21 cellular contexts compared by ENCODE assay signal in the genomic region with DNA sequence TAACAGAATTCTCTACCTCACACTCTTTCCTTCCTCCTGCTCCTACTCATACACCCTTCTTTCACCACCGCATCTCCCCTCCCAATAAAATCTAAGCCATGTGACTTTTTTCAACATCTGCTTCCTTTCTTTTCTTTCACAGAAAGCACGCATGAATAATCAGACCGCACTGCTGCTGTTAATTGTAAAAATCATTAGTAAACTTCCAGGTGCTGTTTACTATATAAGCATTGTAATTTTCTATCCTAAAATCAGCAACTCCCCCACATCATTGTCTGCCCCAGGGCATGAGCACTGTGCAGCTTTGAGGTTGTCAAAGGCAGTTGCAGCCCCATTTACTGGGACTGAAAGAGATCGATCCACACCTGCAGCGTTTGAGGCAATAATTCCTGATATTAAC.
DNase-seq lines count a peak whose midpoint lies in the region; ATAC-seq lines count a peak whose summit lies in the region.
"Had no signal": no experiment of that assay in that cellular context is flagged by ENCODE, and none has a peak within 500 bp of the region (broad histone marks: within the 10 kb centered on the region; RNA-seq: fewer than 3 reads in every experiment).

No MANE protein-coding gene starts in this region.

- H2AK5ac ChIP-seq in neuronal stem cell (ENCODE audit: low read depth, low read length) (no peak overlapping the region), trophoblast cell (ENCODE audit: low read length) (no peak overlapping the region)

- H4K91ac ChIP-seq in neuronal stem cell (ENCODE audit: low read depth, low read length, poor library complexity) (no peak overlapping the region), trophoblast cell (ENCODE audit: low read depth, low read length) (no peak overlapping the region)

- 100% methylated on average over 1 of the region's 5 CpGs; no CpG with 5 or more reads in 1 of the 2 donors for WGBS in neuronal stem cell (ENCODE audit: extremely low coverage in 2 of 2, insufficient read length in 2 of 2, insufficient replicate concordance in 1 of 2), 2 donors
- no CpG with 5 or more reads among the region's 5 CpGs for WGBS in trophoblast cell (ENCODE audit: extremely low coverage, insufficient coverage, insufficient read length)

- H2BK5ac ChIP-seq in neuronal stem cell (ENCODE audit: low read length), result no peak overlapping the region
- no peak overlapping the region for H2BK5ac ChIP-seq in trophoblast cell (ENCODE audit: low read depth, low read length, poor library complexity)

- no peak for ATAC-seq in GM21381 (IDR thresholded peaks at IDR 0.05; ENCODE audit: unreplicated experiment)
- ATAC-seq: effector memory CD8-positive, alpha-beta T cell; left cardiac atrium; mucosa of descending colon had no signal

- peaks cover 0 to 2% of the 10 kb centered on the region in 2 donors for H3K9me3 ChIP-seq in neuronal stem cell (replicated peaks in 1 of 2; ENCODE audit: control insufficient read depth in 2 of 2, insufficient read depth in 1 of 2, low read depth in 1 of 2, low read length in 2 of 2)
- H3K9me3 ChIP-seq in trophoblast cell (ENCODE audit: insufficient read depth, low read depth, low read length), result no peaks in the 10 kb centered on the region
- H3K9me3 ChIP-seq: mucosa of descending colon, tibial nerve had no signal

- H2AFZ ChIP-seq in neuronal stem cell (ENCODE audit: low read length) (peak overlapping the region; percentile 41), trophoblast cell (ENCODE audit: insufficient read depth, low read length, poor library complexity) (no peak overlapping the region)

- H3K9ac ChIP-seq in neuronal stem cell (ENCODE audit: low read depth, low read length, poor library complexity) (no peak overlapping the region), trophoblast cell (ENCODE audit: low read length) (no peak overlapping the region)

- H3K4me1 ChIP-seq in neuronal stem cell (ENCODE audit: control insufficient read depth in 2 of 2, insufficient read depth in 1 of 2, low read depth in 1 of 2, low read length in 2 of 2), result peaks cover 2 to 8% of the 10 kb centered on the region in 2 donors
- no peaks in the 10 kb centered on the region for H3K4me1 ChIP-seq in trophoblast cell (ENCODE audit: control insufficient read depth in 1 of 2, insufficient read depth in 2 of 2, low read length in 2 of 2)
- H3K4me1 ChIP-seq: tibial nerve had no signal

- H3K27ac ChIP-seq in neuronal stem cell (replicated peaks; ENCODE audit: low read length), result no peak overlapping the region
- no peak overlapping the region for H3K27ac ChIP-seq in trophoblast cell (ENCODE audit: low read depth, low read length)
- H3K27ac ChIP-seq: tibial nerve had no signal

- H3K23ac ChIP-seq in neuronal stem cell (ENCODE audit: low read depth, low read length, poor library complexity), result no peak overlapping the region
- no peak overlapping the region for H3K23ac ChIP-seq in trophoblast cell (ENCODE audit: low read length)

- DNase-seq in NCI-H2107 treated with DMSO at 0.1 percent for 48 hours (lab: John Stamatoyannopoulos, UW; ENCODE audit: unreplicated experiment) (peak; percentile 74), NCI-H2107 (lab: John Stamatoyannopoulos, UW) (no peak), NCI-H1105 (lab: John Stamatoyannopoulos, UW) (peak; percentile 75), NCI-H748 treated with DMSO at 0.1 percent for 48 hours (lab: John Stamatoyannopoulos, UW) (peak; percentile 83), neuronal stem cell (ENCODE audit: low spot score) (no peak), SKM-1 treated with dmso at 0.1 percent for 144 hours (lab: John Stamatoyannopoulos, UW; ENCODE audit: unreplicated experiment) (no peak), trophoblast cell (no peak)
- DNase-seq: 8988T; activated CD4-positive, alpha-beta memory T cell treated with anti-CD3 and anti-CD28 coated beads for 36 hours; activated T-cell treated with anti-CD3 and anti-CD28 coated beads, Interleukin-2, amount 50 U/mL, for 48 hours; effector memory CD8-positive, alpha-beta T cell; HFFc6; hippocampal formation; left cardiac atrium; mucosa of descending colon; NCI-H187; NK-92 treated with Interleukin-12 subunit alpha and Interleukin-12 subunit beta, amount 100 ng/mL, for 24 hours; Right ventricle myocardium superior; T1000 had no signal

- no peak overlapping the region for H4K8ac ChIP-seq in neuronal stem cell (ENCODE audit: low read depth, low read length)
- H4K8ac ChIP-seq in trophoblast cell (ENCODE audit: low read depth, low read length), result no peak overlapping the region

- H3K14ac ChIP-seq in neuronal stem cell (ENCODE audit: low read length) (no peak overlapping the region), trophoblast cell (ENCODE audit: low read length) (no peak overlapping the region)

- H3K4ac ChIP-seq in neuronal stem cell (ENCODE audit: low read length) (no peak overlapping the region), trophoblast cell (ENCODE audit: low read depth, low read length) (no peak overlapping the region)

- H2BK12ac ChIP-seq in neuronal stem cell (ENCODE audit: low read length) (no peak overlapping the region), trophoblast cell (ENCODE audit: low read length) (no peak overlapping the region)

- no peak overlapping the region for H4K12ac ChIP-seq in trophoblast cell (ENCODE audit: low read depth, low read length)

- H2BK120ac ChIP-seq in neuronal stem cell (ENCODE audit: low read depth, low read length) (no peak overlapping the region), trophoblast cell (ENCODE audit: insufficient read depth, low read length, poor library complexity) (no peak overlapping the region)

- peaks cover 0 to 2% (median 0%) of the 10 kb centered on the region in 3 experiments for H3K27me3 ChIP-seq in neuronal stem cell (ENCODE audit: control insufficient read depth in 3 of 3, insufficient read depth in 3 of 3, low read depth in 1 of 3, low read length in 3 of 3)
- H3K27me3 ChIP-seq in trophoblast cell (ENCODE audit: insufficient read depth, low read length), result no peaks in the 10 kb centered on the region
- H3K27me3 ChIP-seq: tibial nerve had no signal

- H3K36me3 ChIP-seq in neuronal stem cell (replicated peaks in 1 of 2; ENCODE audit: control insufficient read depth in 2 of 2, insufficient read depth in 2 of 2, low read length in 2 of 2), result no peaks in the 10 kb centered on the region
- no peaks in the 10 kb centered on the region for H3K36me3 ChIP-seq in trophoblast cell (ENCODE audit: control insufficient read depth in 1 of 2, insufficient read depth in 2 of 2, low read length in 2 of 2)
- H3K36me3 ChIP-seq: tibial nerve had no signal

- no peaks in the 10 kb centered on the region for H3K79me2 ChIP-seq in trophoblast cell (ENCODE audit: control insufficient read depth, insufficient read depth, low read length, poor library complexity)

- H3K18ac ChIP-seq in neuronal stem cell (ENCODE audit: low read length), result no peak overlapping the region
- no peak overlapping the region for H3K18ac ChIP-seq in trophoblast cell (ENCODE audit: low read length)

- H2BK15ac ChIP-seq in neuronal stem cell (ENCODE audit: low read length), result no peak overlapping the region

- H3K4me2 ChIP-seq in neuronal stem cell (ENCODE audit: insufficient read depth, low read length, poor library complexity, severe bottlenecking) (no peak overlapping the region), trophoblast cell (ENCODE audit: low read length) (no peak overlapping the region)

- H3K79me1 ChIP-seq in neuronal stem cell (ENCODE audit: low read depth, low read length) (no peaks in the 10 kb centered on the region), trophoblast cell (ENCODE audit: low read length) (no peaks in the 10 kb centered on the region)

- no peak overlapping the region for H3K4me3 ChIP-seq in neuronal stem cell (ENCODE audit: low read length in 2 of 2)
- no peak overlapping the region for H3K4me3 ChIP-seq in trophoblast cell (ENCODE audit: low read depth, low read length)
- H3K4me3 ChIP-seq: mucosa of descending colon, tibial nerve had no signal

Comparison
In these comparisons a context has a peak if more than half of its experiments do, and no peak if none do; other contexts are left out.
1. DNase-seq: peak in NCI-H2107 treated with DMSO at 0.1 percent for 48 hours (single experiment), NCI-H1105 (single experiment) and NCI-H748 treated with DMSO at 0.1 percent for 48 hours (single experiment); none in NCI-H2107 (single experiment), neuronal stem cell (single experiment), SKM-1 treated with dmso at 0.1 percent for 144 hours (single experiment) and trophoblast cell (0 of 2).